17 cellular contexts compared by ENCODE assay signal in genomic region chr4:169398294-169398693, GRCh38.
DNase-seq lines count a peak whose midpoint lies in the region; ATAC-seq, FAIRE-seq and TF ChIP-seq lines count a peak whose summit lies in the region.
"Had no signal": no experiment of that assay in that cellular context is flagged by ENCODE, and none has a peak within 500 bp of the region (broad histone marks: within the 10 kb centered on the region; RNA-seq: fewer than 3 reads in every experiment).

No MANE protein-coding gene starts in this region.

- no peak overlapping the region for H3K4me3 ChIP-seq in BJ (ENCODE audit: low read depth, low read length)
- H3K4me3 ChIP-seq in NB4 (ENCODE audit: low read depth, low read length), result no peak overlapping the region
- H3K4me3 ChIP-seq in mesenchymal stem cell (ENCODE audit: insufficient read depth in 1 of 2, low read depth in 1 of 2, low read length in 2 of 2), result no peak overlapping the region
- H3K4me3 ChIP-seq: thyroid gland had no signal

- FAIRE-seq in D721Med (lab: Jason Lieb, UNC), result no peak

- ATAC-seq in HG03108 (IDR thresholded peaks at IDR 0.05; ENCODE audit: unreplicated experiment) (no peak), GM18867 (IDR thresholded peaks at IDR 0.05; ENCODE audit: unreplicated experiment) (no peak)

- H3K4me1 ChIP-seq in mesenchymal stem cell (ENCODE audit: control insufficient read depth, insufficient read depth, low read depth, low read length), result no peaks in the 10 kb centered on the region

- H3K23ac ChIP-seq in mesenchymal stem cell (ENCODE audit: low read length in 2 of 2), result no peak overlapping the region

- H2BK5ac ChIP-seq in mesenchymal stem cell (ENCODE audit: low read depth, low read length, poor library complexity, severe bottlenecking), result no peak overlapping the region

- H3K9ac ChIP-seq in mesenchymal stem cell (ENCODE audit: low read length), result peak overlapping the region; percentile 65

- TF ChIP-seq POLR2A in NB4 (IDR thresholded peaks at IDR 0.05; ENCODE audit: extremely low read depth, insufficient read length), result no peak

- no peak overlapping the region for H3K18ac ChIP-seq in mesenchymal stem cell (ENCODE audit: low read depth in 1 of 2, low read length in 2 of 2)

- no peak overlapping the region for H2BK120ac ChIP-seq in mesenchymal stem cell (ENCODE audit: low read depth, low read length)

- CTCF ChIA-PET in BJ (lab: Yijun Ruan, JAX), result interaction anchor here (0.5 kb wide), 1 partner anchor 35 kb away, joined by 4 read pairs; no protein-coding TSS in a partner anchor

- H3K27ac ChIP-seq in mesenchymal stem cell (ENCODE audit: low read length, poor library complexity, severe bottlenecking), result no peak overlapping the region
- H3K27ac ChIP-seq: WERI-Rb-1 had no signal

- no peak overlapping the region for H3K4me2 ChIP-seq in mesenchymal stem cell (ENCODE audit: low read length, poor library complexity, severe bottlenecking)

- no peaks in the 10 kb centered on the region for H3K79me1 ChIP-seq in mesenchymal stem cell (replicated peaks; ENCODE audit: low read length, poor library complexity, severe bottlenecking)

- H3K27me3 ChIP-seq in BJ (ENCODE audit: control insufficient read depth, insufficient read depth, low read length) (no peaks in the 10 kb centered on the region), mesenchymal stem cell (ENCODE audit: control insufficient read depth in 1 of 2, insufficient read depth in 1 of 2, low read length in 2 of 2) (no peaks in the 10 kb centered on the region)
- H3K27me3 ChIP-seq: thyroid gland had no signal

- no peak overlapping the region for H2AFZ ChIP-seq in mesenchymal stem cell (ENCODE audit: low read depth, low read length)

- H3K36me3 ChIP-seq in BJ (ENCODE audit: control insufficient read depth, insufficient read depth, low read length), result no peaks in the 10 kb centered on the region
- H3K36me3 ChIP-seq in mesenchymal stem cell (ENCODE audit: control insufficient read depth in 1 of 2, insufficient read depth in 2 of 2, low read depth in 1 of 2, low read length in 2 of 2), result peaks cover 0 to 5% of the 10 kb centered on the region in 2 experiments
- H3K36me3 ChIP-seq: thyroid gland had no signal

- no peaks in the 10 kb centered on the region for H3K27me3 Mint-ChIP-seq in T-helper 2 cell treated with Interferon-gamma antibody and Interleukin-4, amounts not matched to agents 5 μg/mL and 100 μg/mL, for 36 hours (ENCODE audit: low read depth)
- H3K27me3 Mint-ChIP-seq: CD4-positive, alpha-beta T cell; central memory CD8-positive, alpha-beta T cell had no signal

- peak; percentile 92 for DNase-seq in BJ (ENCODE audit: low read depth)
- peak; percentile 40 for DNase-seq in NB4 (ENCODE audit: low read depth)
- peak; percentile 74 for DNase-seq in dedifferentiated amniotic fluid mesenchymal stem cell (ENCODE audit: extremely low spot score)
- peak; percentile 87 for DNase-seq in mesenchymal stem cell
- DNase-seq in D721Med (ENCODE audit: insufficient read length, low spot score), result no peak
- no peak for DNase-seq in T-helper 2 cell treated with Interferon-gamma antibody and Interleukin-4, amounts not matched to agents 5 μg/mL and 100 μg/mL, for 36 hours (ENCODE audit: low spot score)
- DNase-seq: activated T-cell treated with anti-CD3 and anti-CD28 coated beads, Interleukin-2, amount 50 U/mL, for 1 hour; CD4-positive, alpha-beta T cell; H7; head of caudate nucleus; NCI-H226; RPMI8226; thyroid gland; WERI-Rb-1 had no signal

- POLR2A ChIA-PET in BJ (lab: Charles Lee), result interaction anchor here (0.6 kb wide), 1 partner anchor 39 kb away, joined by 3 read pairs; no protein-coding TSS in a partner anchor

- H2AK5ac ChIP-seq in mesenchymal stem cell (ENCODE audit: low read length, severe bottlenecking), result no peak overlapping the region

- no peak overlapping the region for H4K8ac ChIP-seq in mesenchymal stem cell (ENCODE audit: low read length)

- no peak overlapping the region for H3K4me3 Mint-ChIP-seq in T-helper 2 cell treated with Interferon-gamma antibody and Interleukin-4, amounts not matched to agents 5 μg/mL and 100 μg/mL, for 36 hours
- H3K4me3 Mint-ChIP-seq: CD4-positive, alpha-beta T cell; central memory CD8-positive, alpha-beta T cell had no signal

- H2BK15ac ChIP-seq in mesenchymal stem cell (ENCODE audit: low read depth, poor library complexity, severe bottlenecking), result no peak overlapping the region

- H3K9me3 Mint-ChIP-seq in T-helper 2 cell treated with Interferon-gamma antibody and Interleukin-4, amounts not matched to agents 5 μg/mL and 100 μg/mL, for 36 hours, result no peaks in the 10 kb centered on the region
- H3K9me3 Mint-ChIP-seq: CD4-positive, alpha-beta T cell; central memory CD8-positive, alpha-beta T cell had no signal

- no peak overlapping the region for H3K4ac ChIP-seq in mesenchymal stem cell (ENCODE audit: low read depth in 1 of 2, low read length in 2 of 2)

- H3K9me3 ChIP-seq in mesenchymal stem cell (ENCODE audit: control insufficient read depth, low read length), result no peaks in the 10 kb centered on the region
- H3K9me3 ChIP-seq: thyroid gland had no signal

- no peak overlapping the region for H2BK12ac ChIP-seq in mesenchymal stem cell (ENCODE audit: low read length in 2 of 2)

- TF ChIP-seq CTCF in BJ (IDR thresholded peaks at IDR 0.05; ENCODE audit: insufficient read depth, low read depth, low read length) (no peak), NB4 (IDR thresholded peaks at IDR 0.05; ENCODE audit: low read depth, low read length) (no peak), D721Med (IDR thresholded peaks at IDR 0.05; ENCODE audit: insufficient read depth, missing control alignments) (no peak)

- H3K27ac Mint-ChIP-seq in T-helper 2 cell treated with Interferon-gamma antibody and Interleukin-4, amounts not matched to agents 5 μg/mL and 100 μg/mL, for 36 hours, result no peak overlapping the region
- H3K27ac Mint-ChIP-seq: CD4-positive, alpha-beta T cell had no signal

- H3K14ac ChIP-seq in mesenchymal stem cell (ENCODE audit: low read length in 2 of 2), result no peak overlapping the region

- H4K91ac ChIP-seq in mesenchymal stem cell (ENCODE audit: low read length), result no peak overlapping the region

- H3K4me1 Mint-ChIP-seq in T-helper 2 cell treated with Interferon-gamma antibody and Interleukin-4, amounts not matched to agents 5 μg/mL and 100 μg/mL, for 36 hours (ENCODE audit: low read depth), result peaks cover 2% of the 10 kb centered on the region
- H3K4me1 Mint-ChIP-seq: central memory CD8-positive, alpha-beta T cell had no signal

- peaks cover 12% of the 10 kb centered on the region for H3K36me3 Mint-ChIP-seq in T-helper 2 cell treated with Interferon-gamma antibody and Interleukin-4, amounts not matched to agents 5 μg/mL and 100 μg/mL, for 36 hours (ENCODE audit: low read depth)

Comparison
In these comparisons a context has a peak if more than half of its experiments do, and no peak if none do; other contexts are left out.
1. DNase-seq: peak in BJ (single experiment), NB4 (single experiment), dedifferentiated amniotic fluid mesenchymal stem cell (single experiment) and mesenchymal stem cell (single experiment); none in D721Med (single experiment) and T-helper 2 cell treated with Interferon-gamma antibody and Interleukin-4, amounts not matched to agents 5 μg/mL and 100 μg/mL, for 36 hours (single experiment).